ENCODE assay signal across 9 cellular contexts in genomic region chr15:71278989-71279756, GRCh38.
DNase-seq lines count a peak whose midpoint lies in the region; ATAC-seq and TF ChIP-seq lines count a peak whose summit lies in the region.
"Had no signal": no experiment of that assay in that cellular context is flagged by ENCODE, and none has a peak within 500 bp of the region (broad histone marks: within the 10 kb centered on the region; RNA-seq: fewer than 3 reads in every experiment).

No MANE protein-coding gene starts in this region.

- peak; percentile 92 for DNase-seq in AG04450 (ENCODE audit: low read depth, low spot score)
- peak; percentile 57 for DNase-seq in NCI-H128 (lab: John Stamatoyannopoulos, UW; ENCODE audit: unreplicated experiment)
- peak; percentile 94 for DNase-seq in amniotic epithelial cell (ENCODE audit: low read depth)
- no peak for DNase-seq in effector memory CD4-positive, alpha-beta T cell
- no peak for DNase-seq in amniotic stem cell (lab: John Stamatoyannopoulos, UW)

- H3K4me1 ChIP-seq in liver (ENCODE audit: control insufficient read depth in 4 of 4, insufficient read depth in 4 of 4, low read length in 3 of 4), result peaks cover 5 to 28% (median 12%) of the 10 kb centered on the region in 4 donors
- no peaks in the 10 kb centered on the region for H3K4me1 ChIP-seq in effector memory CD4-positive, alpha-beta T cell (ENCODE audit: control insufficient read depth, insufficient read depth, low read length, poor library complexity, severe bottlenecking)

- 20% methylated on average over 15 of the region's 15 CpGs for WGBS in liver

- H3K27ac ChIP-seq in AG04450 (ENCODE audit: low read depth, low read length) (peak overlapping the region; percentile 73), liver (ENCODE audit: low read depth in 1 of 2, low read length in 2 of 2) (peak overlapping the region; percentile 96 to 97)
- no peak overlapping the region for H3K27ac ChIP-seq in effector memory CD4-positive, alpha-beta T cell (ENCODE audit: insufficient read depth, low read length, poor library complexity, severe bottlenecking)
- H3K27ac ChIP-seq: SJSA1 had no signal

- H3K9me3 ChIP-seq in AG04450 (ENCODE audit: control insufficient read depth, insufficient read depth, low read length), result no peaks in the 10 kb centered on the region
- no peaks in the 10 kb centered on the region for H3K9me3 ChIP-seq in liver (ENCODE audit: control insufficient read depth in 4 of 4, low read length in 3 of 4)
- H3K9me3 ChIP-seq in effector memory CD4-positive, alpha-beta T cell (ENCODE audit: control insufficient read depth, low read length), result no peaks in the 10 kb centered on the region
- H3K9me3 ChIP-seq: SJSA1 had no signal

- H3K4me3 ChIP-seq in AG04450 (ENCODE audit: low read depth, low read length) (no peak overlapping the region), liver (ENCODE audit: low read depth in 1 of 3, low read length in 3 of 3) (peak overlapping the region in 2 of 3 donors; percentile 0 to 16)
- H3K4me3 ChIP-seq in effector memory CD4-positive, alpha-beta T cell (ENCODE audit: insufficient read depth, low read depth, low read length, poor library complexity, severe bottlenecking), result no peak overlapping the region
- H3K4me3 ChIP-seq: SJSA1 had no signal

- POLR2A ChIA-PET in AG04450 (lab: Yijun Ruan, JAX), result interaction anchor here (0.6 to 1.3 kb wide), 4 partner anchors 14 to 54 kb away, joined by 3 to 6 read pairs (median 4); no protein-coding TSS in a partner anchor

- H3K36me3 ChIP-seq in liver (ENCODE audit: control insufficient read depth in 4 of 4, insufficient read depth in 3 of 4, low read depth in 1 of 4, low read length in 3 of 4), result no peaks in the 10 kb centered on the region
- H3K36me3 ChIP-seq in effector memory CD4-positive, alpha-beta T cell (ENCODE audit: control insufficient read depth, insufficient read depth, low read length), result no peaks in the 10 kb centered on the region
- H3K36me3 ChIP-seq: SJSA1 had no signal

- TF ChIP-seq RAD21 in liver (IDR thresholded peaks at IDR 0.05), result peak in 1 of 2 donors; percentile 23

- H3K9ac ChIP-seq in liver (ENCODE audit: low read depth in 1 of 2, low read length in 2 of 2), result peak overlapping the region in 1 of 2 donors; percentile 36

- H3K27me3 ChIP-seq in AG04450 (ENCODE audit: control insufficient read depth, insufficient read depth, low read length) (no peaks in the 10 kb centered on the region), liver (ENCODE audit: control insufficient read depth in 4 of 4, insufficient read depth in 4 of 4, low read length in 3 of 4) (no peaks in the 10 kb centered on the region)
- no peaks in the 10 kb centered on the region for H3K27me3 ChIP-seq in effector memory CD4-positive, alpha-beta T cell (replicated peaks; ENCODE audit: control insufficient read depth, insufficient read depth, low read length, poor library complexity, severe bottlenecking)
- H3K27me3 ChIP-seq: SJSA1 had no signal

- no peak for TF ChIP-seq CTCF in AG04450 (IDR thresholded peaks at IDR 0.05; ENCODE audit: low read depth, low read length)
- no peak for TF ChIP-seq CTCF in liver (IDR thresholded peaks at IDR 0.05; ENCODE audit: low read depth, low read length, missing input control)

- ATAC-seq in GM18870 (IDR thresholded peaks at IDR 0.05; ENCODE audit: unreplicated experiment) (no peak), HG02970 (IDR thresholded peaks at IDR 0.05; ENCODE audit: low FRiP score, unreplicated experiment) (no peak)

- CTCF ChIA-PET in AG04450 (lab: Charles Lee), result no interaction called here

TF ChIP-seq in liver, 16 proteins besides CTCF, POLR2A, EP300 and RAD21:
- TF ChIP-seq FOXA1 (IDR thresholded peaks at IDR 0.05) (peak; percentile 75), RXRA (IDR thresholded peaks at IDR 0.05) (peak in 1 of 2 donors; percentile 80), EGR1 (IDR thresholded peaks at IDR 0.05; ENCODE audit: low read depth in 2 of 2) (peak; percentile 46 to 62), GABPA (IDR thresholded peaks at IDR 0.05 in 1 of 2, conservative IDR thresholded peaks at IDR 0.05 in 1 of 2) (no peak), HNF4A (conservative IDR thresholded peaks at IDR 0.05) (peak; percentile 87), TAF1 (conservative IDR thresholded peaks at IDR 0.05) (peak; percentile 40), ATF3 (IDR thresholded peaks at IDR 0.05) (peak; percentile 74), MAX (IDR thresholded peaks at IDR 0.05) (peak; percentile 83), NR2F2 (IDR thresholded peaks at IDR 0.05) (no peak), JUND (IDR thresholded peaks at IDR 0.05) (peak; percentile 78 to 92), YY1 (IDR thresholded peaks at IDR 0.05) (peak; percentile 91), HNF4G (IDR thresholded peaks at IDR 0.05) (peak; percentile 83), ZBTB33 (IDR thresholded peaks at IDR 0.05) (peak; percentile 57), REST (IDR thresholded peaks at IDR 0.05) (no peak), FOXA2 (IDR thresholded peaks at IDR 0.05) (peak; percentile 83), SP1 (IDR thresholded peaks at IDR 0.05) (peak; percentile 81)

Comparison
In these comparisons a context has a peak if more than half of its experiments do, and no peak if none do; other contexts are left out.
1. DNase-seq: peak in AG04450 (single experiment), NCI-H128 (single experiment) and amniotic epithelial cell (single experiment); none in effector memory CD4-positive, alpha-beta T cell (0 of 3) and amniotic stem cell (single experiment).
2. H3K4me3 ChIP-seq: peak in liver (2 of 3); none in AG04450 (single experiment) and effector memory CD4-positive, alpha-beta T cell (single experiment).